ENCODE assay signal across 8 cellular contexts in genomic region chr21:17387030-17387617, GRCh38.
A peak's percentile ranks its signal among the peaks of the same experiment; 100 is the strongest.
DNase-seq lines count a peak whose midpoint lies in the region; ATAC-seq and TF ChIP-seq lines count a peak whose summit lies in the region.

No MANE protein-coding gene starts in this region.

- peak; percentile 59 for ATAC-seq in GM18498 (IDR thresholded peaks at IDR 0.05; ENCODE audit: unreplicated experiment)
- peak; percentile 42 for ATAC-seq in HG03442 (IDR thresholded peaks at IDR 0.05; ENCODE audit: unreplicated experiment)

- peaks cover 3% of the 10 kb centered on the region for H3K27me3 Mint-ChIP-seq in activated CD4-positive, alpha-beta T cell treated with anti-CD3 and anti-CD28 coated beads, Interleukin-2, amount 10 ng/mL, durations not matched to agents 24 days and 14 days
- peaks cover 4% of the 10 kb centered on the region for H3K27me3 Mint-ChIP-seq in nephron (ENCODE audit: low read depth)

- intact Hi-C loops in activated CD4-positive, alpha-beta T cell treated with anti-CD3 and anti-CD28 coated beads, Interleukin-2, amount 10 ng/mL, durations not matched to agents 24 days and 14 days (cut with micrococcal nuclease), result loop anchor here (10.0 kb wide), 1 partner anchor 518 kb away; no protein-coding TSS in a partner anchor

- no peak overlapping the region for H3K4me3 ChIP-seq in epithelial cell of proximal tubule (ENCODE audit: low read depth, low read length)

- H3K9me3 Mint-ChIP-seq in activated CD4-positive, alpha-beta T cell treated with anti-CD3 and anti-CD28 coated beads, Interleukin-2, amount 10 ng/mL, durations not matched to agents 24 days and 14 days, result no peaks in the 10 kb centered on the region
- peaks cover 8% of the 10 kb centered on the region for H3K9me3 Mint-ChIP-seq in nephron

- H3K36me3 Mint-ChIP-seq in activated CD4-positive, alpha-beta T cell treated with anti-CD3 and anti-CD28 coated beads, Interleukin-2, amount 10 ng/mL, durations not matched to agents 24 days and 14 days (ENCODE audit: low read depth), result no peaks in the 10 kb centered on the region
- no peaks in the 10 kb centered on the region for H3K36me3 Mint-ChIP-seq in nephron (ENCODE audit: low read depth)

- TF ChIP-seq CTCF in epithelial cell of proximal tubule (conservative IDR thresholded peaks at IDR 0.05; ENCODE audit: low read depth, low read length), result peak; percentile 67
- TF ChIP-seq CTCF in nephron (IDR thresholded peaks at IDR 0.05; ENCODE audit: unreplicated experiment in 3 of 3), result peak; percentile 66 to 86 (median 80)

- H3K4me1 Mint-ChIP-seq in activated CD4-positive, alpha-beta T cell treated with anti-CD3 and anti-CD28 coated beads, Interleukin-2, amount 10 ng/mL, durations not matched to agents 24 days and 14 days, result no peaks in the 10 kb centered on the region
- no peaks in the 10 kb centered on the region for H3K4me1 Mint-ChIP-seq in nephron

- no peak overlapping the region for H3K27ac Mint-ChIP-seq in activated CD4-positive, alpha-beta T cell treated with anti-CD3 and anti-CD28 coated beads, Interleukin-2, amount 10 ng/mL, durations not matched to agents 24 days and 14 days
- H3K27ac Mint-ChIP-seq in nephron, result no peak overlapping the region

- H3K4me3 Mint-ChIP-seq in activated CD4-positive, alpha-beta T cell treated with anti-CD3 and anti-CD28 coated beads, Interleukin-2, amount 10 ng/mL, durations not matched to agents 24 days and 14 days, result no peak overlapping the region
- H3K4me3 Mint-ChIP-seq in nephron, result no peak overlapping the region

- DNase-seq in AG08395 (ENCODE audit: low spot score), result peak; percentile 51
- DNase-seq in NCI-H446 treated with DMSO at 0.1 percent for 48 hours (lab: John Stamatoyannopoulos, UW), result peak; percentile 73
- peak; percentile 85 for DNase-seq in activated CD4-positive, alpha-beta T cell treated with anti-CD3 and anti-CD28 coated beads, Interleukin-2, amount 10 ng/mL, durations not matched to agents 24 days and 14 days
- peak; percentile 20 for DNase-seq in epithelial cell of proximal tubule (ENCODE audit: low read depth)
- DNase-seq in ureter (ENCODE audit: low spot score), result peak; percentile 52

Comparison
In these comparisons a context has a peak if more than half of its experiments do, and no peak if none do; other contexts are left out.
1. DNase-seq: peak in every context shown above with its lines; median percentile 85 in activated CD4-positive, alpha-beta T cell treated with anti-CD3 and anti-CD28 coated beads, Interleukin-2, amount 10 ng/mL, durations not matched to agents 24 days and 14 days; 73 in NCI-H446 treated with DMSO at 0.1 percent for 48 hours; 52 in ureter; 51 in AG08395; 20 in epithelial cell of proximal tubule.